ENCODE assay signal across 13 cellular contexts in genomic region chr17:6567528-6568185, GRCh38.
DNase-seq lines count a peak whose midpoint lies in the region; ATAC-seq and TF ChIP-seq lines count a peak whose summit lies in the region.
"Had no signal": no experiment of that assay in that cellular context is flagged by ENCODE, and none has a peak within 500 bp of the region (broad histone marks: within the 10 kb centered on the region; RNA-seq: fewer than 3 reads in every experiment).

No MANE protein-coding gene starts in this region.

- no peak overlapping the region for H3K4me3 ChIP-seq in effector memory CD4-positive, alpha-beta T cell (ENCODE audit: insufficient read depth, low read depth, low read length, poor library complexity, severe bottlenecking)

- peak; percentile 10 for DNase-seq in GM13976 (ENCODE audit: low spot score)
- DNase-seq in OCI-M1 (lab: John Stamatoyannopoulos, UW) = peak; percentile 35
- no peak for DNase-seq in epithelial cell of prostate (ENCODE audit: low read depth, low spot score)
- no peak for DNase-seq in nephron progenitor cell
- DNase-seq in effector memory CD4-positive, alpha-beta T cell = no peak
- no peak for DNase-seq in activated CD4-positive, alpha-beta T cell treated with anti-CD3 and anti-CD28 coated beads, Interleukin-2, amount 50 U/mL, for 4 hours
- no peak for DNase-seq in RPMI8226
- DNase-seq: activated CD4-positive, alpha-beta T cell treated with anti-CD3 and anti-CD28 coated beads for 36 hours; activated gamma-delta T cell; CD4-positive, CD25-positive, alpha-beta regulatory T cell; HCEC 1CT had no signal

- no peak for ATAC-seq in GM19328 (IDR thresholded peaks at IDR 0.05; ENCODE audit: unreplicated experiment)
- ATAC-seq: activated CD4-positive, alpha-beta T cell treated with anti-CD3 and anti-CD28 coated beads for 36 hours had no signal

- H3K9me3 ChIP-seq in effector memory CD4-positive, alpha-beta T cell (ENCODE audit: control insufficient read depth, low read length) = no peaks in the 10 kb centered on the region

- peak overlapping the region; percentile 95 for H3K27ac ChIP-seq in epithelial cell of prostate
- H3K27ac ChIP-seq in effector memory CD4-positive, alpha-beta T cell (ENCODE audit: insufficient read depth, low read length, poor library complexity, severe bottlenecking) = no peak overlapping the region

- peaks cover 37% of the 10 kb centered on the region for H3K4me1 Mint-ChIP-seq in nephron progenitor cell
- H3K4me1 Mint-ChIP-seq: activated CD4-positive, alpha-beta T cell treated with anti-CD3 and anti-CD28 coated beads for 36 hours; CD4-positive, CD25-positive, alpha-beta regulatory T cell had no signal

- peaks cover 6% of the 10 kb centered on the region for H3K27me3 ChIP-seq in effector memory CD4-positive, alpha-beta T cell (replicated peaks; ENCODE audit: control insufficient read depth, insufficient read depth, low read length, poor library complexity, severe bottlenecking)

- no peaks in the 10 kb centered on the region for H3K9me3 Mint-ChIP-seq in nephron progenitor cell
- H3K9me3 Mint-ChIP-seq: CD4-positive, CD25-positive, alpha-beta regulatory T cell; mesothelial cell of epicardium had no signal

- H3K4me3 Mint-ChIP-seq in nephron progenitor cell = no peak overlapping the region
- H3K4me3 Mint-ChIP-seq: activated CD4-positive, alpha-beta T cell treated with anti-CD3 and anti-CD28 coated beads for 36 hours; CD4-positive, CD25-positive, alpha-beta regulatory T cell; mesothelial cell of epicardium had no signal

- peaks cover 17% of the 10 kb centered on the region for H3K27me3 Mint-ChIP-seq in nephron progenitor cell (ENCODE audit: low read depth, poor library complexity)

- H3K36me3 Mint-ChIP-seq in nephron progenitor cell (ENCODE audit: low read depth) = peaks cover 9% of the 10 kb centered on the region

- in situ Hi-C loops in GM13976 (cut with MboI; ENCODE audit: low sequenced_read_pairs, unreplicated experiment) = no loop called here

- TF ChIP-seq CTCF in GM13976 (IDR thresholded peaks at IDR 0.05; ENCODE audit: borderline replicate concordance, control extremely low read depth, extremely low read depth, insufficient read depth, missing control alignments) (no peak), nephron progenitor cell (IDR thresholded peaks at IDR 0.05) (no peak)

- no peaks in the 10 kb centered on the region for H3K4me1 ChIP-seq in effector memory CD4-positive, alpha-beta T cell (ENCODE audit: control insufficient read depth, insufficient read depth, low read length, poor library complexity, severe bottlenecking)

- peak overlapping the region; percentile 11 for H3K27ac Mint-ChIP-seq in nephron progenitor cell
- H3K27ac Mint-ChIP-seq: activated CD4-positive, alpha-beta T cell treated with anti-CD3 and anti-CD28 coated beads for 36 hours; CD4-positive, CD25-positive, alpha-beta regulatory T cell; mesothelial cell of epicardium had no signal

- no peaks in the 10 kb centered on the region for H3K36me3 ChIP-seq in effector memory CD4-positive, alpha-beta T cell (ENCODE audit: control insufficient read depth, insufficient read depth, low read length)

Comparison
In these comparisons a context has a peak if more than half of its experiments do, and no peak if none do; other contexts are left out.
1. DNase-seq: peak in GM13976 (single experiment) and OCI-M1 (single experiment); none in epithelial cell of prostate (single experiment), nephron progenitor cell (single experiment), effector memory CD4-positive, alpha-beta T cell (0 of 3), activated CD4-positive, alpha-beta T cell treated with anti-CD3 and anti-CD28 coated beads, Interleukin-2, amount 50 U/mL, for 4 hours (0 of 2) and RPMI8226 (single experiment).